Comparison of ENCODE assay signal across 1 cellular context in the genomic region with DNA sequence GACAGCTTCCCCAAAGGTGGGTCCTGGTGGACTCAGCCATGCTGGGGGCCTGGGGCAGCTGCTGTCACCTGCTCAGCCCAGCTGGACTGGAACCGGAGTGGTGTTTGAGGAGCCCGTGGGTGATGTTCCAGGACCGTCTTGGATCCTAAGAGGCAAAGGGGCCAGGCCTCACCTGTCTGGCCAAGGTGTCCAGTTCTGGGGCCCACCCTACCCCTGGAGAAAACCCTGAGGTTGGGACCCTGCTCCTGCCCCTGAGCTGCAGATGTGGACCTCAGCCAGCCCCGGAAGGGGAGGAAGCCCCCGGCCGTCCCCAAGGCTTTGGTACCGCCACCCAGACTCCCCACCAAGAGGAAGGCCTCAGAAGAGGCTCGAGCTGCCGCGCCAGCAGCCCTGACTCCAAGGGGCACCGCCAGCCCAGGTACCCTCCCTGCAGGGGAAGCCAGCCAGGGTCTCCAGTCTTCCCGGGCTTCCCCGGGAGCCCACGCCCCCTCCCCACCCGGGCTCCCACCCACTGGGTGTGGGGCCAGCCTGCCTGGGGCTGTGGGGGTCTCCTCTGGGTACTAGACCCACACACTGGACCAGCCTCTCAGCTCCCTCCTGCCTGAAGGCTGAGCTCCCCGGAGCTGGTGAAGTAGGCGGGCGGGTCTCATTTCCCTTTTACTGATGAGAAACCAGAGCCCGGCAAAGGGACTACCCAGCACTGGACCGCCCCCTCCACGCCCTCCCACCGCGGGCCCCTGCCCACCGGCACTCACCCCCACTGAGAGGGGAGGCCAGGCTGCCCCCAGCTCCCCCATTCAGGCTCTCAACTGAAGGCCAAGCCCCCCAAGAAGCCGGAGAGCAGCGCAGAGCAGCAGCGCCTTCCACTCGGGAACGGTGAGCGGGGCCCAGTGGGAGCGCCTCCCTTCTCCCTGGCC.
TF ChIP-seq lines count a peak whose summit lies in the region.

No MANE protein-coding gene starts in this region.

TF ChIP-seq in HepG2, 621 proteins besides CTCF, POLR2A, EP300 and RAD21:
- TF ChIP-seq ZNF205 (CRISPR knock-in tag; IDR thresholded peaks at IDR 0.05) (no peak), CCDC6 (CRISPR knock-in tag; IDR thresholded peaks at IDR 0.05) (no peak), SMARCE1 (IDR thresholded peaks at IDR 0.05; ENCODE audit: borderline replicate concordance) (no peak), ATF7-NPFF (CRISPR knock-in tag; IDR thresholded peaks at IDR 0.05; ENCODE audit: low read depth) (no peak), ZNF607 (CRISPR knock-in tag; IDR thresholded peaks at IDR 0.05; ENCODE audit: borderline replicate concordance) (no peak), TCF12 (IDR thresholded peaks at IDR 0.05) (no peak), TCF12 (CRISPR knock-in tag; IDR thresholded peaks at IDR 0.05) (no peak)
- TF ChIP-seq, protein P1, sequence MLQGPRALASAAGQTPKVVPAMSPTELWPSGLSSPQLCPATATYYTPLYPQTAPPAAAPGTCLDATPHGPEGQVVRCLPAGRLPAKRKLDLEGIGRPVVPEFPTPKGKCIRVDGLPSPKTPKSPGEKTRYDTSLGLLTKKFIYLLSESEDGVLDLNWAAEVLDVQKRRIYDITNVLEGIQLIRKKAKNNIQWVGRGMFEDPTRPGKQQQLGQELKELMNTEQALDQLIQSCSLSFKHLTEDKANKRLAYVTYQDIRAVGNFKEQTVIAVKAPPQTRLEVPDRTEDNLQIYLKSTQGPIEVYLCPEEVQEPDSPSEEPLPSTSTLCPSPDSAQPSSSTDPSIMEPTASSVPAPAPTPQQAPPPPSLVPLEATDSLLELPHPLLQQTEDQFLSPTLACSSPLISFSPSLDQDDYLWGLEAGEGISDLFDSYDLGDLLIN (CRISPR knock-in tag; IDR thresholded peaks at IDR 0.05; ENCODE audit: borderline replicate concordance), result no peak
- TF ChIP-seq, protein P2, sequence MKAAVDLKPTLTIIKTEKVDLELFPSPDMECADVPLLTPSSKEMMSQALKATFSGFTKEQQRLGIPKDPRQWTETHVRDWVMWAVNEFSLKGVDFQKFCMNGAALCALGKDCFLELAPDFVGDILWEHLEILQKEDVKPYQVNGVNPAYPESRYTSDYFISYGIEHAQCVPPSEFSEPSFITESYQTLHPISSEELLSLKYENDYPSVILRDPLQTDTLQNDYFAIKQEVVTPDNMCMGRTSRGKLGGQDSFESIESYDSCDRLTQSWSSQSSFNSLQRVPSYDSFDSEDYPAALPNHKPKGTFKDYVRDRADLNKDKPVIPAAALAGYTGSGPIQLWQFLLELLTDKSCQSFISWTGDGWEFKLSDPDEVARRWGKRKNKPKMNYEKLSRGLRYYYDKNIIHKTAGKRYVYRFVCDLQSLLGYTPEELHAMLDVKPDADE (CRISPR knock-in tag; IDR thresholded peaks at IDR 0.05), result no peak
